20 cellular contexts compared by ENCODE assay signal in the genomic region with DNA sequence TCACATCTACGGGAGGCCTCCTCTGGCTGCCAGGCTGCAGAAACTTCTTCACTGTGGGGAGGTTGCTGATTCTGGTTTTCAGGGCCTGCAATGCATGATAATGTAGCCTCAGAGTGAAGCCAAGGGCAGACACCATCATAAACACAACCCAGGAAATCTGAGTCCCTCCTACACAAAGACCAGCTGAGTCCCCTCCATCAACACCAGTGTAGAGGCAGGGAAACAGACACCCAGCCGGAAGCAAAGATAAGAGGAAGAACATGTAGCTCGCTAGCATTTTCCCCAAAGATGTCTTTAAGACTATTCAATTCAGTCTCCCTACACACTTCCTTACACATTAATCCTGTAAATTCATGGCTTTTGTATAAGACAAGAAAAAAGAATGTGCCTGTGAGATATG. TPM values are rescaled to one million over a fixed set of nuclear protein-coding genes. Genes with fewer than 3 reads are reported as not detected.
"Had no signal": no experiment of that assay in that cellular context is flagged by ENCODE, and none has a peak within 500 bp of the region (broad histone marks: within the 10 kb centered on the region; RNA-seq: fewer than 3 reads in every experiment).

No MANE protein-coding gene starts in this region.

- H3K4me1 Mint-ChIP-seq: activated B cell treated with CpG ODN at 0.5 μM for 24 hours; activated CD4-positive, alpha-beta T cell treated with anti-CD3 and anti-CD28 coated beads, Interleukin-2, amount 10 ng/mL, durations not matched to agents 7 days and 5 days; IgD-negative memory B cell; T-cell had no signal

- ATAC-seq: activated T-cell treated with anti-CD3 and anti-CD28 coated beads, Interleukin-2, amount 50 U/mL, for 4 hours; T-cell had no signal

- H3K4me3 Mint-ChIP-seq: activated B cell treated with CpG ODN at 0.5 μM for 24 hours; activated CD4-positive, alpha-beta memory T cell treated with anti-CD3 and anti-CD28 coated beads for 36 hours; activated CD4-positive, alpha-beta T cell treated with anti-CD3 and anti-CD28 coated beads, Interleukin-2, amount 10 ng/mL, durations not matched to agents 7 days and 5 days; activated naive CD8-positive, alpha-beta T cell; activated T-cell treated with anti-CD3 and anti-CD28 coated beads, Interleukin-2, amount 50 U/mL, for 4 hours; IgD-negative memory B cell; T-cell had no signal

- DNase-seq: activated B cell treated with CpG ODN at 0.5 μM for 24 hours; activated CD4-positive, alpha-beta memory T cell treated with anti-CD3 and anti-CD28 coated beads for 36 hours; activated CD4-positive, alpha-beta T cell treated with anti-CD3 and anti-CD28 coated beads, Interleukin-2, amount 10 ng/mL, durations not matched to agents 7 days and 5 days; activated CD8-positive, alpha-beta memory T cell treated with anti-CD3 and anti-CD28 coated beads for 24 hours; activated effector memory CD4-positive, alpha-beta T cell treated with anti-CD3 and anti-CD28 coated beads, Interleukin-2, amount 50 U/mL, for 16 hours; activated naive CD4-positive, alpha-beta T cell treated with Interleukin-2 at 50 U/mL for 16 hours; activated T-cell treated with anti-CD3 and anti-CD28 coated beads, Interleukin-2, amount 50 U/mL, for 4 hours; NCI-H1105 treated with DMSO at 0.1 percent for 48 hours; NCI-H1436 treated with DMSO at 0.1 percent for 48 hours; NCI-H187; NCI-H2081; NCI-H510A treated with DMSO at 0.1 percent for 48 hours; NCI-H69; NK-92 treated with Interleukin-12 subunit alpha and Interleukin-12 subunit beta, amount 100 ng/mL, for 24 hours; SIG-M5; T-cell; T-helper 2 cell; T1000 had no signal

- H3K27ac Mint-ChIP-seq: activated B cell treated with CpG ODN at 0.5 μM for 24 hours; activated CD4-positive, alpha-beta memory T cell treated with anti-CD3 and anti-CD28 coated beads for 36 hours; activated CD4-positive, alpha-beta T cell treated with anti-CD3 and anti-CD28 coated beads, Interleukin-2, amount 10 ng/mL, durations not matched to agents 7 days and 5 days; activated naive CD8-positive, alpha-beta T cell; IgD-negative memory B cell; T-cell had no signal

- H3K9me3 Mint-ChIP-seq: activated CD4-positive, alpha-beta T cell treated with anti-CD3 and anti-CD28 coated beads, Interleukin-2, amount 10 ng/mL, durations not matched to agents 7 days and 5 days had no signal

- H3K27me3 Mint-ChIP-seq: activated CD4-positive, alpha-beta T cell treated with anti-CD3 and anti-CD28 coated beads, Interleukin-2, amount 10 ng/mL, durations not matched to agents 7 days and 5 days had no signal

RNA-seq across cellular contexts. Expression of gene GSTA2, which starts 23.6 kb away (rescaled TPM):
- polyA plus RNA-seq: IgD-negative memory B cell had no signal
